23 cellular contexts compared by ENCODE assay signal in genomic region chr5:54696931-54697330, GRCh38.
A peak's percentile ranks its signal among the peaks of the same experiment; 100 is the strongest.
DNase-seq lines count a peak whose midpoint lies in the region; ATAC-seq and TF ChIP-seq lines count a peak whose summit lies in the region.
"Had no signal": no experiment of that assay in that cellular context is flagged by ENCODE, and none has a peak within 500 bp of the region (broad histone marks: within the 10 kb centered on the region; RNA-seq: fewer than 3 reads in every experiment).

No MANE protein-coding gene starts in this region.

- no peak overlapping the region for H3K9ac ChIP-seq in stomach smooth muscle (ENCODE audit: low read length in 2 of 2)

- peak; percentile 43 for ATAC-seq in left ventricle myocardium superior
- no peak for ATAC-seq in GM21381 (IDR thresholded peaks at IDR 0.05; ENCODE audit: unreplicated experiment)
- ATAC-seq: activated T-cell treated with anti-CD3 and anti-CD28 coated beads, Interleukin-2, amount 50 U/mL, for 4 hours; effector memory CD8-positive, alpha-beta T cell; GM23338; natural killer cell had no signal

- peaks cover 30% of the 10 kb centered on the region for H3K4me1 ChIP-seq in stomach smooth muscle (ENCODE audit: control insufficient read depth, insufficient read depth, low read length)
- H3K4me1 ChIP-seq: adrenal gland, Peyer's patch had no signal

- DNase-seq in NCI-H446 treated with DMSO at 0.1 percent for 48 hours (lab: John Stamatoyannopoulos, UW) (peak; percentile 19), coronary artery (ENCODE audit: low spot score) (no peak), left ventricle myocardium superior (no peak), NCI-H1092 (lab: John Stamatoyannopoulos, UW) (no peak), SKM-1 (lab: John Stamatoyannopoulos, UW; ENCODE audit: unreplicated experiment) (no peak)
- DNase-seq: activated B cell treated with CpG ODN at 0.5 μM for 24 hours; activated CD4-positive, alpha-beta T cell treated with anti-CD3 and anti-CD28 coated beads, Interleukin-2, amount 50 U/mL, for 1 hour; activated T-cell treated with anti-CD3 and anti-CD28 coated beads, Interleukin-2, amount 50 U/mL, for 4 hours; effector memory CD8-positive, alpha-beta T cell; erythroblast; natural killer cell; NCI-H1092 treated with DMSO at 0.1 percent for 48 hours; NCI-H187 treated with DMSO at 0.1 percent for 48 hours; NCI-H526; Peyer's patch; retina; SJCRH30; stimulated activated CD4-positive, alpha-beta T cell treated with anti-CD3 and anti-CD28 coated beads, Interleukin-2, amount 100 ng/mL, for 48 hours; T-helper 1 cell had no signal

- H3K4me3 ChIP-seq in coronary artery (no peak overlapping the region), stomach smooth muscle (ENCODE audit: low read length in 2 of 2) (no peak overlapping the region)
- H3K4me3 ChIP-seq: adrenal gland, GM23338, Peyer's patch, SJCRH30 had no signal

- intact Hi-C loops in left ventricle myocardium superior (cut with micrococcal nuclease): no loop called here

- H3K27me3 ChIP-seq in stomach smooth muscle (ENCODE audit: control insufficient read depth in 1 of 2, insufficient read depth in 2 of 2, low read length in 2 of 2): no peaks in the 10 kb centered on the region
- H3K27me3 ChIP-seq: adrenal gland, Peyer's patch, SJCRH30 had no signal

- no peak for TF ChIP-seq CTCF in coronary artery (IDR thresholded peaks at IDR 0.05)

- no peaks in the 10 kb centered on the region for H3K9me3 ChIP-seq in stomach smooth muscle (ENCODE audit: control insufficient read depth in 2 of 2, low read length in 2 of 2)
- H3K9me3 ChIP-seq: adrenal gland, Peyer's patch, SJCRH30 had no signal

- H3K27ac ChIP-seq in coronary artery (peak overlapping the region; percentile 63 to 83), stomach smooth muscle (ENCODE audit: low read length) (peak overlapping the region; percentile 31)
- H3K27ac ChIP-seq: Peyer's patch, SJCRH30 had no signal

- no peaks in the 10 kb centered on the region for H3K36me3 ChIP-seq in stomach smooth muscle (ENCODE audit: control insufficient read depth in 2 of 2, insufficient read depth in 2 of 2, low read length in 2 of 2)
- H3K36me3 ChIP-seq: adrenal gland, Peyer's patch, SJCRH30 had no signal
